ENCODE assay signal across 8 cellular contexts in genomic region chr12:31362759-31363415, GRCh38. TPM values are rescaled to one million over a fixed set of nuclear protein-coding genes. Genes with fewer than 3 reads are reported as not detected.
A peak's percentile ranks its signal among the peaks of the same experiment; 100 is the strongest.
DNase-seq lines count a peak whose midpoint lies in the region; ATAC-seq lines count a peak whose summit lies in the region.

No MANE protein-coding gene starts in this region.

- H3K27me3 ChIP-seq in mucosa of stomach (ENCODE audit: control insufficient read depth, insufficient read depth, low read length) = no peaks in the 10 kb centered on the region

- peak; percentile 69 for ATAC-seq in GM19025 (IDR thresholded peaks at IDR 0.05; ENCODE audit: low read depth, unreplicated experiment)
- peak; percentile 72 for ATAC-seq in HG03095 (IDR thresholded peaks at IDR 0.05; ENCODE audit: unreplicated experiment)

- H3K9ac ChIP-seq in mucosa of stomach (ENCODE audit: low read length) = peak overlapping the region; percentile 56

- no peaks in the 10 kb centered on the region for H3K9me3 Mint-ChIP-seq in activated T-helper 2 cell treated with anti-CD3 and anti-CD28 coated beads, Interferon-gamma antibody, Interleukin-2, Interleukin-4, amounts not matched to agents 10 μg/mL and 5 μg/mL and 100 μg/mL, durations not matched to agents 14 hours and 24 hours and 36 hours

- no peaks in the 10 kb centered on the region for H3K36me3 ChIP-seq in mucosa of stomach (ENCODE audit: control insufficient read depth, insufficient read depth, low read length)

- H3K4me1 ChIP-seq in mucosa of stomach (ENCODE audit: control insufficient read depth, insufficient read depth, low read length) = peaks cover 20% of the 10 kb centered on the region

- peaks cover 19% of the 10 kb centered on the region for H3K4me1 Mint-ChIP-seq in activated T-helper 2 cell treated with anti-CD3 and anti-CD28 coated beads, Interferon-gamma antibody, Interleukin-2, Interleukin-4, amounts not matched to agents 10 μg/mL and 5 μg/mL and 100 μg/mL, durations not matched to agents 14 hours and 24 hours and 36 hours (ENCODE audit: low read depth)

- no peaks in the 10 kb centered on the region for H3K36me3 Mint-ChIP-seq in activated T-helper 2 cell treated with anti-CD3 and anti-CD28 coated beads, Interferon-gamma antibody, Interleukin-2, Interleukin-4, amounts not matched to agents 10 μg/mL and 5 μg/mL and 100 μg/mL, durations not matched to agents 14 hours and 24 hours and 36 hours (ENCODE audit: low read depth)

- DNase-seq in DMS53 (lab: John Stamatoyannopoulos, UW) = peak; percentile 75
- peak; percentile 27 for DNase-seq in NCI-H526 treated with DMSO at 0.1 percent for 48 hours (lab: John Stamatoyannopoulos, UW)
- peak; percentile 32 for DNase-seq in activated T-helper 2 cell treated with anti-CD3 and anti-CD28 coated beads, Interferon-gamma antibody, Interleukin-2, Interleukin-4, amounts not matched to agents 10 μg/mL and 5 μg/mL and 100 μg/mL, durations not matched to agents 14 hours and 24 hours and 36 hours (ENCODE audit: low spot score)
- no peak for DNase-seq in GOT3 (lab: John Stamatoyannopoulos, UW)
- no peak for DNase-seq in HPDE6-E6E7 (ENCODE audit: extremely low spot score)

- H3K4me3 ChIP-seq in mucosa of stomach (ENCODE audit: low read length) = peak overlapping the region; percentile 12

- H3K27me3 Mint-ChIP-seq in activated T-helper 2 cell treated with anti-CD3 and anti-CD28 coated beads, Interferon-gamma antibody, Interleukin-2, Interleukin-4, amounts not matched to agents 10 μg/mL and 5 μg/mL and 100 μg/mL, durations not matched to agents 14 hours and 24 hours and 36 hours (ENCODE audit: low read depth) = no peaks in the 10 kb centered on the region

- peak overlapping the region; percentile 78 for H3K27ac Mint-ChIP-seq in activated T-helper 2 cell treated with anti-CD3 and anti-CD28 coated beads, Interferon-gamma antibody, Interleukin-2, Interleukin-4, amounts not matched to agents 10 μg/mL and 5 μg/mL and 100 μg/mL, durations not matched to agents 14 hours and 24 hours and 36 hours

- peak overlapping the region; percentile 49 for H3K4me3 Mint-ChIP-seq in activated T-helper 2 cell treated with anti-CD3 and anti-CD28 coated beads, Interferon-gamma antibody, Interleukin-2, Interleukin-4, amounts not matched to agents 10 μg/mL and 5 μg/mL and 100 μg/mL, durations not matched to agents 14 hours and 24 hours and 36 hours (ENCODE audit: low read depth)

- H3K9me3 ChIP-seq in mucosa of stomach (ENCODE audit: control insufficient read depth, low read length) = no peaks in the 10 kb centered on the region

- intact Hi-C loops in activated T-helper 2 cell treated with anti-CD3 and anti-CD28 coated beads, Interferon-gamma antibody, Interleukin-2, Interleukin-4, amounts not matched to agents 10 μg/mL and 5 μg/mL and 100 μg/mL, durations not matched to agents 14 hours and 24 hours and 36 hours (cut with micrococcal nuclease) = loop anchor here (1.0 to 2.0 kb wide), 2 partner anchors 37 to 110 kb away; partner anchors contain the start of gene SINHCAF

RNA-seq across cellular contexts. Expression of gene SINHCAF, which starts 36.9 kb away (rescaled TPM):
- total RNA-seq in activated T-helper 2 cell treated with anti-CD3 and anti-CD28 coated beads, Interferon-gamma antibody, Interleukin-2, Interleukin-4, amounts not matched to agents 10 μg/mL and 5 μg/mL and 100 μg/mL, durations not matched to agents 14 hours and 24 hours and 36 hours = 223 and 231 TPM in 2 replicates

Comparison
In these comparisons a context has a peak if more than half of its experiments do, and no peak if none do; other contexts are left out.
1. DNase-seq: peak in DMS53 (single experiment), NCI-H526 treated with DMSO at 0.1 percent for 48 hours (single experiment) and activated T-helper 2 cell treated with anti-CD3 and anti-CD28 coated beads, Interferon-gamma antibody, Interleukin-2, Interleukin-4, amounts not matched to agents 10 μg/mL and 5 μg/mL and 100 μg/mL, durations not matched to agents 14 hours and 24 hours and 36 hours (single experiment); none in GOT3 (single experiment) and HPDE6-E6E7 (single experiment).